In genomic region chr14:104103061-104104005, GRCh38 we compare ENCODE assay signal across 1 cellular context.
TF ChIP-seq lines count a peak whose summit lies in the region.

No MANE protein-coding gene starts in this region.

TF ChIP-seq in HepG2, 621 proteins besides CTCF, POLR2A, EP300 and RAD21:
- TF ChIP-seq ZNF780A (CRISPR knock-in tag; IDR thresholded peaks at IDR 0.05) (no peak), HNRNPL (IDR thresholded peaks at IDR 0.05; ENCODE audit: low read depth, low read length) (0 out of 2 replicates have a peak, but pooled peaks have one; percentile 33), MEIS1 (CRISPR knock-in tag; IDR thresholded peaks at IDR 0.05; ENCODE audit: borderline replicate concordance) (no peak), ZNF740 (CRISPR knock-in tag; IDR thresholded peaks at IDR 0.05) (no peak)
